Comparison of ENCODE assay signal across 8 cellular contexts in the genomic region with DNA sequence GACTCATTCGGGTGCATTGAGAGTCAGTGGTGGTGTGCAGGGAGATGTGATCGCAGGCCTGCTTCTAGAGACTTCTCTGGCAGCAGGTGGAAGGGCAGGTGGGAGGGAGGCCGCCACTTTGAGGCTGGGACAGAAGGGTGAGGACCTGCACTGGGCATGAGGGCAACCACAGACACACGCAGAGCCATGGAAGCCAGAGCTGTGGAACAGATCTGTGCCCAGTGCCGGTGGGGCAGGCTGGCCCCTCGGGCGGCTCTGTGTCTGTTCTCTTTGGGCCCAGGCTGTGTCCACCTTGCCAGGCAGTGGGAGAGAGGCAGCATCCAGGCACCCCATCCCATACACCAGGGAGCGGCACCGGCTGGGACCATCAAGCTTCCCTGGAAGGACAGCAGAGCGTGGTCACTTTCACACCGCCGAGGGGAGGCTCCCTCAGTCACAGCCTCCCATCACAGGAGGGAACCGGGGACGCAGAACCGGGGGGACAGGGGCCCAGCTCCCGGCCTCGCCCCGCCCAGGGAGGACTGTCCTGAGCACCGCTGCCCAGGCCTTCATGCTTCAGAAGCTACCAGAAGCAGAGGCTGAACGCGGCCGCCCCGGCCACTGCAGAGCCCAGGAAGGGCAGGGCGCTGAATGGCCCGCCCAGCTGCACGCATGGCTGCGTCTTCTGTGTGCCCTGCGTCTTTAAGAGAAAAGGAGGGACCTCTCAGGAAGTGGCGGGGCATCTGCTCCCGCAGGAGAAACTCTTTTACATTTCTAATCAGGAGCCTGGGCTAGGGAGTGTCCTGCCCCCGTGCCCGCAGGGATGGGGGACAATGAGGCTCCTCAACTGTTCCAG. TPM values are rescaled to one million over a fixed set of nuclear protein-coding genes. Genes with fewer than 3 reads are reported as not detected.
DNase-seq lines count a peak whose midpoint lies in the region; ATAC-seq, FAIRE-seq and TF ChIP-seq lines count a peak whose summit lies in the region.

No MANE protein-coding gene starts in this region.

- H3K4me1 Mint-ChIP-seq in stimulated activated naive CD8-positive, alpha-beta T cell treated with anti-CD3 and anti-CD28 coated beads, Interleukin-15, Interleukin-2, amounts not matched to agents 100 ng/mL and 50 ng/mL, for 24 hours (ENCODE audit: low read depth) = peaks cover 23% of the 10 kb centered on the region

- peak overlapping the region; percentile 30 for H3K4me3 Mint-ChIP-seq in stimulated activated naive CD8-positive, alpha-beta T cell treated with anti-CD3 and anti-CD28 coated beads, Interleukin-15, Interleukin-2, amounts not matched to agents 100 ng/mL and 50 ng/mL, for 24 hours

- H3K4me3 ChIP-seq in RWPE2 (ENCODE audit: severe bottlenecking) (no peak overlapping the region), skin epidermis (peak overlapping the region; percentile 3 to 40 (median 27))

- peaks cover 22% of the 10 kb centered on the region for H3K27me3 ChIP-seq in RWPE2 (ENCODE audit: insufficient read depth, poor library complexity, severe bottlenecking)

- H3K9me3 ChIP-seq in RWPE2 (ENCODE audit: severe bottlenecking) = no peaks in the 10 kb centered on the region

- no peaks in the 10 kb centered on the region for H3K9me3 Mint-ChIP-seq in stimulated activated naive CD8-positive, alpha-beta T cell treated with anti-CD3 and anti-CD28 coated beads, Interleukin-15, Interleukin-2, amounts not matched to agents 100 ng/mL and 50 ng/mL, for 24 hours

- no peak for DNase-seq in stimulated activated naive CD8-positive, alpha-beta T cell treated with anti-CD3 and anti-CD28 coated beads, Interleukin-15, Interleukin-2, amounts not matched to agents 100 U/mL and 50 U/mL, for 24 hours
- DNase-seq in RWPE2 (ENCODE audit: low spot score) (no peak), left cardiac atrium (no peak), H4 (ENCODE audit: low spot score) (no peak), frontal cortex (ENCODE audit: low spot score in 2 of 2) (no peak), NCI-H524 (lab: John Stamatoyannopoulos, UW) (no peak)

- H3K27me3 Mint-ChIP-seq in stimulated activated naive CD8-positive, alpha-beta T cell treated with anti-CD3 and anti-CD28 coated beads, Interleukin-15, Interleukin-2, amounts not matched to agents 100 ng/mL and 50 ng/mL, for 24 hours = peaks cover 31% of the 10 kb centered on the region

- no peak overlapping the region for H3K27ac ChIP-seq in RWPE2 (ENCODE audit: poor library complexity, severe bottlenecking)
- peak overlapping the region in 14 of 21 experiments; percentile 15 to 73 (median 59) for H3K27ac ChIP-seq in skin epidermis

- intact Hi-C loops in left cardiac atrium (cut with DNase I) = no loop called here

- no peaks in the 10 kb centered on the region for H3K36me3 Mint-ChIP-seq in stimulated activated naive CD8-positive, alpha-beta T cell treated with anti-CD3 and anti-CD28 coated beads, Interleukin-15, Interleukin-2, amounts not matched to agents 100 ng/mL and 50 ng/mL, for 24 hours (ENCODE audit: low read depth)

- H3K36me3 ChIP-seq in RWPE2 (ENCODE audit: low read depth) = no peaks in the 10 kb centered on the region

- no peak for ATAC-seq in stimulated activated naive CD8-positive, alpha-beta T cell treated with anti-CD3 and anti-CD28 coated beads, Interleukin-15, Interleukin-2, amounts not matched to agents 100 U/mL and 50 U/mL, for 24 hours
- ATAC-seq in RWPE2 (ENCODE audit: low read depth) (0 out of 3 replicates have a peak, but pooled peaks have one; percentile 32), left cardiac atrium (peak; percentile 62 to 77)

- H3K27ac Mint-ChIP-seq in stimulated activated naive CD8-positive, alpha-beta T cell treated with anti-CD3 and anti-CD28 coated beads, Interleukin-15, Interleukin-2, amounts not matched to agents 100 ng/mL and 50 ng/mL, for 24 hours = no peak overlapping the region

- no peak for TF ChIP-seq CTCF in RWPE2 (IDR thresholded peaks at IDR 0.05; ENCODE audit: poor library complexity, severe bottlenecking)

- FAIRE-seq in frontal cortex (lab: Jason Lieb, UNC) = no peak

- H3K4me1 ChIP-seq in RWPE2 (ENCODE audit: insufficient read depth, poor library complexity, severe bottlenecking) = no peaks in the 10 kb centered on the region

RNA-seq across cellular contexts. Expression of a gene that starts 32.1 kb away (rescaled TPM):
- total RNA-seq in left cardiac atrium (under 1 TPM; 0.08 to 0.15 TPM), frontal cortex (not detected)
- total RNA-seq in H4 (2014; rRNA removed; shearing (Covaris generic)) = 0.16 and 0.29 TPM in 2 replicates

RNA-seq across cellular contexts. Expression of a gene that starts 56.3 kb away (rescaled TPM):
- not detected for total RNA-seq in left cardiac atrium
- 0.08 TPM in 1 of 2 replicates, not detected in the other for total RNA-seq in H4 (2014; rRNA removed; shearing (Covaris generic))
- total RNA-seq in frontal cortex = under 0.01 TPM
